Comparison of ENCODE assay signal across 21 cellular contexts in the genomic region with DNA sequence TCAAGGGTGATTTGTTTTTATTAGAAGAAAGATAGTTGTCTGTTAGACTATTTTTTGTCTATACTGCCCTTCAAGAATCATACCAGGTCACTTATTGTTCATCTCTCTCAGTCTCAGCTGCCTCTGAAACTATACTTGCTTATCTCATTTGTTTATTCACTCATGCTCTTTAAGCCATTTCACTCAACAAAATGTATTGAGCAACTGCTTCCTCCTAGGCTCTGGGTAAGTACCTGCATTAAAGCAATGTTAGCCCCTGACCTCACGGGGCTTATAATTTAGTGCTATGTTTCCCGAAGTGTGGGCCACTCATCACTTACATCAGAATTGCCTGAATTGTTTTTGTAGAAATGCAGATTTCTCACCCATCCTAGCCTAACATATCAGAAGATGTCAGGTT.
DNase-seq lines count a peak whose midpoint lies in the region; ATAC-seq, FAIRE-seq and TF ChIP-seq lines count a peak whose summit lies in the region.
"Had no signal": no experiment of that assay in that cellular context is flagged by ENCODE, and none has a peak within 500 bp of the region (broad histone marks: within the 10 kb centered on the region; RNA-seq: fewer than 3 reads in every experiment).

No MANE protein-coding gene starts in this region.

- peak; percentile 17 for FAIRE-seq in GM12892 (lab: Jason Lieb, UNC)
- FAIRE-seq: G401.6 had no signal

- peaks cover 45% of the 10 kb centered on the region for H4K20me1 ChIP-seq in neural progenitor cell (ENCODE audit: low read depth)

- DNase-seq in GM12892 (ENCODE audit: insufficient read length) = no peak
- DNase-seq in amniotic epithelial cell (ENCODE audit: low read depth) = peak; percentile 76
- DNase-seq in epithelial cell of esophagus (ENCODE audit: low read depth) = peak; percentile 40
- no peak for DNase-seq in neural progenitor cell (ENCODE audit: low spot score)
- DNase-seq in DMS 273 (lab: John Stamatoyannopoulos, UW; ENCODE audit: unreplicated experiment) = no peak
- no peak for DNase-seq in NCI-H146 treated with DMSO at 0.1 percent for 48 hours (lab: John Stamatoyannopoulos, UW; ENCODE audit: unreplicated experiment)
- DNase-seq: 8988T, COR-L47, KBM-7, NCI-H1048, NCI-H1436, NCI-H2029, NCI-H446, NCI-H526 treated with DMSO at 0.1 percent for 48 hours, Peyer's patch had no signal

- TF ChIP-seq POLR2A in GM12892 (IDR thresholded peaks at IDR 0.05; ENCODE audit: low read depth, low read length) = no peak

- H3K4me1 Mint-ChIP-seq in neural progenitor cell = no peaks in the 10 kb centered on the region

- H3K79me2 ChIP-seq in neural progenitor cell (ENCODE audit: low read depth) = peaks cover 94% of the 10 kb centered on the region

- no peak overlapping the region for H3K27ac Mint-ChIP-seq in neural progenitor cell
- H3K27ac Mint-ChIP-seq: CD14-positive monocyte had no signal

- ATAC-seq in GM18870 (IDR thresholded peaks at IDR 0.05; ENCODE audit: unreplicated experiment) (no peak), HG02642 (IDR thresholded peaks at IDR 0.05; ENCODE audit: poor library complexity, unreplicated experiment) (no peak)
- ATAC-seq: HCT116 had no signal

- H3K27me3 ChIP-seq in neural progenitor cell = no peaks in the 10 kb centered on the region
- H3K27me3 ChIP-seq: Peyer's patch, SJSA1 had no signal

- H2AFZ ChIP-seq in neural progenitor cell (replicated peaks) = no peak overlapping the region

- TF ChIP-seq CTCF in epithelial cell of esophagus (IDR thresholded peaks at IDR 0.05; ENCODE audit: insufficient read depth, low read depth, low read length, missing control alignments) (no peak), neural progenitor cell (IDR thresholded peaks at IDR 0.05) (no peak)

- H3K36me3 ChIP-seq in neural progenitor cell = peaks cover 44% of the 10 kb centered on the region
- H3K36me3 ChIP-seq: Peyer's patch had no signal

- peaks cover 71% of the 10 kb centered on the region for H3K36me3 Mint-ChIP-seq in neural progenitor cell
- H3K36me3 Mint-ChIP-seq: CD14-positive monocyte had no signal

- H3K9me3 ChIP-seq in neural progenitor cell (ENCODE audit: low read depth) = no peaks in the 10 kb centered on the region
- H3K9me3 ChIP-seq: Peyer's patch, SJSA1 had no signal

- peaks cover 65% of the 10 kb centered on the region for H3F3A ChIP-seq in neural progenitor cell (ENCODE audit: low read depth)

- H3K4me3 ChIP-seq in epithelial cell of esophagus (ENCODE audit: low read length) (no peak overlapping the region), neural progenitor cell (no peak overlapping the region)
- H3K4me3 ChIP-seq: Peyer's patch, SJSA1 had no signal

- H3K27ac ChIP-seq in neural progenitor cell = peak overlapping the region; percentile 50
- H3K27ac ChIP-seq: Peyer's patch, SJSA1 had no signal

- H3K4me3 Mint-ChIP-seq in neural progenitor cell = no peak overlapping the region
- H3K4me3 Mint-ChIP-seq: CD14-positive monocyte had no signal

- H3K9me3 Mint-ChIP-seq in neural progenitor cell = no peaks in the 10 kb centered on the region

- H3K4me1 ChIP-seq in neural progenitor cell = peaks cover 17% of the 10 kb centered on the region

- no peak overlapping the region for H3K9ac ChIP-seq in neural progenitor cell

- H3K27me3 Mint-ChIP-seq in neural progenitor cell (ENCODE audit: insufficient read depth, low read depth) = no peaks in the 10 kb centered on the region

- no peak overlapping the region for H3K4me2 ChIP-seq in neural progenitor cell

Comparison
In these comparisons a context has a peak if more than half of its experiments do, and no peak if none do; other contexts are left out.
1. DNase-seq: peak in amniotic epithelial cell (single experiment) and epithelial cell of esophagus (single experiment); none in GM12892 (single experiment), neural progenitor cell (single experiment), DMS 273 (single experiment) and NCI-H146 treated with DMSO at 0.1 percent for 48 hours (single experiment).